9 cellular contexts compared by ENCODE assay signal in the genomic region with DNA sequence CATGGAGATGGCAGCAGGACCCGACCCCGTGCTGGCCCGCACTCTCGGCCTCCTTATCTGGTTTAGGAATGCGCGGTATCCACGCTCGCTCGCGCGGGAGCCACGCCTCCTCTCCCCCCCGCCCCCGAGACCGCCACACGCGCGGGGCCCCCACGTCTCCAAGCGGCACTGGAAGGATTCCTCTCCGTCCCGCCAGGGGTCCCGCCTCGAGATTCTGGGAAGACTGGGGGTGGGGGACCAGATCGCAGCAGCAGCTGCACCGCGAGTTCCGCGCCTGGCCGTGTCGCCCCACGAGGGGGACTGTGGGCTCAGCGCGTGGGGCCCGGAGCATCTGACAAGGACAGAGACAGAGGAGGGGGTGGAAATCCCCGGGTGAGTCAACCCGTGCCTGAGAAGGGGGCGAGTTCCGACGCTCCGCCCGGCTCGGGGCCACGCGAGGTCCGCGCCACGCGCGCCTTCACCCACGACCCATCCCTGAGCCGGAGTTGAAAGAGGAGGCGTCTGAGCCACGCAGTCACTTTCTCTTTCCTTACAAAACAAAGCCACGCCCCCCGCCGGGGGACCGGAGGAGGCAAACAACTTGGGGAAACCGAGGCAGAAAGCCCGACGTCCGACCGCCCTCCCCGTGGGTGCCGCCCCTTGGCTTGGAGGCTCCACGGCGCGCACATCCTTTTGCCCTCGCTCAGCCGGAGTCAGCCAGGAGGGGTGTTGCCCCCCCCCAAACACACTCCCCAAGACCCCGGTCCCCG. TPM values are rescaled to one million over a fixed set of nuclear protein-coding genes. Genes with fewer than 3 reads are reported as not detected.
DNase-seq lines count a peak whose midpoint lies in the region; ATAC-seq, FAIRE-seq and TF ChIP-seq lines count a peak whose summit lies in the region.
"Had no signal": no experiment of that assay in that cellular context is flagged by ENCODE, and none has a peak within 500 bp of the region (broad histone marks: within the 10 kb centered on the region; RNA-seq: fewer than 3 reads in every experiment).

No MANE protein-coding gene starts in this region.

- H3K9me3 Mint-ChIP-seq in GM23338: no peaks in the 10 kb centered on the region
- H3K9me3 Mint-ChIP-seq in activated naive CD8-positive, alpha-beta T cell treated with anti-CD3 and anti-CD28 coated beads for 36 hours: no peaks in the 10 kb centered on the region

- peak overlapping the region; percentile 78 for H3K4me3 Mint-ChIP-seq in GM23338
- H3K4me3 Mint-ChIP-seq in activated naive CD8-positive, alpha-beta T cell treated with anti-CD3 and anti-CD28 coated beads for 36 hours: peak overlapping the region; percentile 84

- peaks cover 13% of the 10 kb centered on the region for H3K4me1 Mint-ChIP-seq in GM23338
- peaks cover 10% of the 10 kb centered on the region for H3K4me1 Mint-ChIP-seq in activated naive CD8-positive, alpha-beta T cell treated with anti-CD3 and anti-CD28 coated beads for 36 hours

- H3K27me3 ChIP-seq in GM23338 (ENCODE audit: insufficient read depth) (no peaks in the 10 kb centered on the region), skeletal muscle satellite cell (ENCODE audit: control insufficient read depth, insufficient read depth, low read length) (no peaks in the 10 kb centered on the region)

- ATAC-seq in GM23338: peak; percentile 63
- ATAC-seq in GM19467 (IDR thresholded peaks at IDR 0.05; ENCODE audit: unreplicated experiment): no peak

- H3K27me3 Mint-ChIP-seq in GM23338 (ENCODE audit: insufficient read depth, low read depth, poor library complexity): peaks cover 14% of the 10 kb centered on the region
- H3K27me3 Mint-ChIP-seq in activated naive CD8-positive, alpha-beta T cell treated with anti-CD3 and anti-CD28 coated beads for 36 hours: no peaks in the 10 kb centered on the region

- TF ChIP-seq CTCF in GM23338 (conservative IDR thresholded peaks at IDR 0.05; ENCODE audit: low read depth in 2 of 2): no peak
- no peak for TF ChIP-seq CTCF in RWPE1 (conservative IDR thresholded peaks at IDR 0.05; ENCODE audit: low read depth)
- TF ChIP-seq CTCF in D721Med (IDR thresholded peaks at IDR 0.05; ENCODE audit: insufficient read depth, missing control alignments): no peak

- H3K36me3 ChIP-seq in GM23338 (ENCODE audit: insufficient read depth) (no peaks in the 10 kb centered on the region), skeletal muscle satellite cell (ENCODE audit: insufficient read depth, low read length) (no peaks in the 10 kb centered on the region)

- H3F3A ChIP-seq in GM23338 (replicated peaks; ENCODE audit: low read depth): peaks cover 8% of the 10 kb centered on the region

- no peaks in the 10 kb centered on the region for H3K9me2 ChIP-seq in GM23338 (ENCODE audit: insufficient read depth)

- H3K9me3 ChIP-seq in skeletal muscle satellite cell (replicated peaks; ENCODE audit: low read length): no peaks in the 10 kb centered on the region

- H3K9ac ChIP-seq in skeletal muscle satellite cell (ENCODE audit: low read depth, low read length): peak overlapping the region; percentile 89

- peaks cover 3% of the 10 kb centered on the region for H3K4me1 ChIP-seq in GM23338 (ENCODE audit: insufficient read depth)
- H3K4me1 ChIP-seq in skeletal muscle satellite cell (ENCODE audit: control insufficient read depth, insufficient read depth, low read length): peaks cover 19% of the 10 kb centered on the region

- no peaks in the 10 kb centered on the region for H3K36me3 Mint-ChIP-seq in GM23338 (ENCODE audit: low read depth)
- H3K36me3 Mint-ChIP-seq in activated naive CD8-positive, alpha-beta T cell treated with anti-CD3 and anti-CD28 coated beads for 36 hours: no peaks in the 10 kb centered on the region

- peak overlapping the region; percentile 90 for H3K4me2 ChIP-seq in GM23338
- H3K4me2 ChIP-seq in skeletal muscle satellite cell (ENCODE audit: low read length): peak overlapping the region; percentile 99

- no peak overlapping the region for H3K27ac Mint-ChIP-seq in GM23338
- peak overlapping the region; percentile 78 for H3K27ac Mint-ChIP-seq in activated naive CD8-positive, alpha-beta T cell treated with anti-CD3 and anti-CD28 coated beads for 36 hours

- peaks cover 8% of the 10 kb centered on the region; the same call in 1 of the 2 replicates for H3K79me2 ChIP-seq in GM23338 (replicated peaks; ENCODE audit: insufficient read depth)

- peak; percentile 87 for DNase-seq in GM23338 (ENCODE audit: low spot score)
- DNase-seq in RWPE1 (ENCODE audit: low spot score): no peak
- peak; percentile 55 for DNase-seq in activated naive CD8-positive, alpha-beta T cell treated with anti-CD3 and anti-CD28 coated beads for 36 hours
- peak; percentile 73 for DNase-seq in hepatic stellate cell (ENCODE audit: low spot score)
- no peak for DNase-seq in D721Med (ENCODE audit: insufficient read length, low spot score)
- DNase-seq in COR-L47 (lab: John Stamatoyannopoulos, UW): no peak

- H2AFZ ChIP-seq in GM23338: peak overlapping the region; percentile 87

- POLR2A ChIA-PET in RWPE1 (lab: Yijun Ruan, JAX; ENCODE audit: low non-redundant PET): no interaction called here

- no peaks in the 10 kb centered on the region; the same call in 1 of the 2 replicates for H4K20me1 ChIP-seq in GM23338 (replicated peaks; ENCODE audit: insufficient read depth)

- CTCF ChIA-PET in RWPE1 (lab: Yijun Ruan, JAX): interaction anchor here (0.6 to 2.8 kb wide), 2 partner anchors 20 to 30 kb away, joined by 3 to 12 read pairs; no protein-coding TSS in a partner anchor

- peak overlapping the region; percentile 88 for H3K4me3 ChIP-seq in GM23338
- H3K4me3 ChIP-seq in skeletal muscle satellite cell (ENCODE audit: low read length): peak overlapping the region; percentile 87

- H3K27ac ChIP-seq in GM23338 (ENCODE audit: low read depth) (peak overlapping the region; percentile 84), RWPE1 (peak overlapping the region; percentile 58)

- FAIRE-seq in D721Med (lab: Jason Lieb, UNC): no peak
- FAIRE-seq: endometrium had no signal

TF ChIP-seq in GM23338, 12 proteins besides CTCF, POLR2A, EP300 and RAD21 (continues in another document):
- TF ChIP-seq, protein P1, sequence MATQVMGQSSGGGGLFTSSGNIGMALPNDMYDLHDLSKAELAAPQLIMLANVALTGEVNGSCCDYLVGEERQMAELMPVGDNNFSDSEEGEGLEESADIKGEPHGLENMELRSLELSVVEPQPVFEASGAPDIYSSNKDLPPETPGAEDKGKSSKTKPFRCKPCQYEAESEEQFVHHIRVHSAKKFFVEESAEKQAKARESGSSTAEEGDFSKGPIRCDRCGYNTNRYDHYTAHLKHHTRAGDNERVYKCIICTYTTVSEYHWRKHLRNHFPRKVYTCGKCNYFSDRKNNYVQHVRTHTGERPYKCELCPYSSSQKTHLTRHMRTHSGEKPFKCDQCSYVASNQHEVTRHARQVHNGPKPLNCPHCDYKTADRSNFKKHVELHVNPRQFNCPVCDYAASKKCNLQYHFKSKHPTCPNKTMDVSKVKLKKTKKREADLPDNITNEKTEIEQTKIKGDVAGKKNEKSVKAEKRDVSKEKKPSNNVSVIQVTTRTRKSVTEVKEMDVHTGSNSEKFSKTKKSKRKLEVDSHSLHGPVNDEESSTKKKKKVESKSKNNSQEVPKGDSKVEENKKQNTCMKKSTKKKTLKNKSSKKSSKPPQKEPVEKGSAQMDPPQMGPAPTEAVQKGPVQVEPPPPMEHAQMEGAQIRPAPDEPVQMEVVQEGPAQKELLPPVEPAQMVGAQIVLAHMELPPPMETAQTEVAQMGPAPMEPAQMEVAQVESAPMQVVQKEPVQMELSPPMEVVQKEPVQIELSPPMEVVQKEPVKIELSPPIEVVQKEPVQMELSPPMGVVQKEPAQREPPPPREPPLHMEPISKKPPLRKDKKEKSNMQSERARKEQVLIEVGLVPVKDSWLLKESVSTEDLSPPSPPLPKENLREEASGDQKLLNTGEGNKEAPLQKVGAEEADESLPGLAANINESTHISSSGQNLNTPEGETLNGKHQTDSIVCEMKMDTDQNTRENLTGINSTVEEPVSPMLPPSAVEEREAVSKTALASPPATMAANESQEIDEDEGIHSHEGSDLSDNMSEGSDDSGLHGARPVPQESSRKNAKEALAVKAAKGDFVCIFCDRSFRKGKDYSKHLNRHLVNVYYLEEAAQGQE (IDR thresholded peaks at IDR 0.05; ENCODE audit: unreplicated experiment): no peak
- no peak for TF ChIP-seq ZNF114 (CRISPR knock-in tag; IDR thresholded peaks at IDR 0.05)

RNA-seq across cellular contexts. Expression of a gene that starts 0.8 kb away (rescaled TPM):
- 13.2 and 13.9 TPM in 2 replicates for total RNA-seq in GM23338 (2014; rRNA removed; shearing (Covaris generic))
- polyA plus RNA-seq in GM23338 (2016; fragmentation: Nextera tagmentation; extraction: Ambion mirVana): 8.9 and 9.2 TPM in 2 replicates
- 1 to 10 TPM; 7.7 to 7.9 TPM for total RNA-seq in activated naive CD8-positive, alpha-beta T cell treated with anti-CD3 and anti-CD28 coated beads for 36 hours
- 13.2 and 18.8 TPM in 2 replicates for total RNA-seq in skeletal muscle satellite cell (2012; rRNA removed)

RNA-seq across cellular contexts. Expression of a gene that starts 21.7 kb away (rescaled TPM):
- 152 and 171 TPM in 2 replicates for total RNA-seq in GM23338 (2014; rRNA removed; shearing (Covaris generic))
- polyA plus RNA-seq in GM23338 (2016; fragmentation: Nextera tagmentation; extraction: Ambion mirVana): 92.0 and 102 TPM in 2 replicates
- 100 to 1,000 TPM; 179 to 182 TPM for total RNA-seq in activated naive CD8-positive, alpha-beta T cell treated with anti-CD3 and anti-CD28 coated beads for 36 hours
- 74.8 and 81.3 TPM in 2 replicates for total RNA-seq in skeletal muscle satellite cell (2012; rRNA removed)

RNA-seq across cellular contexts. Expression of a gene that starts 35.6 kb away (rescaled TPM):
- total RNA-seq in GM23338 (2014; rRNA removed; shearing (Covaris generic)): 224 and 238 TPM in 2 replicates
- polyA plus RNA-seq in GM23338 (2016; fragmentation: Nextera tagmentation; extraction: Ambion mirVana): 589 and 593 TPM in 2 replicates
- 100 to 1,000 TPM; 337 to 352 TPM for total RNA-seq in activated naive CD8-positive, alpha-beta T cell treated with anti-CD3 and anti-CD28 coated beads for 36 hours
- 69.7 and 71.2 TPM in 2 replicates for total RNA-seq in skeletal muscle satellite cell (2012; rRNA removed)

RNA-seq across cellular contexts. Expression of a gene that starts 40.6 kb away (rescaled TPM):
- total RNA-seq in GM23338 (2014; rRNA removed; shearing (Covaris generic)): 3.5 and 3.6 TPM in 2 replicates
- 1.0 and 1.6 TPM in 2 replicates for polyA plus RNA-seq in GM23338 (2016; fragmentation: Nextera tagmentation; extraction: Ambion mirVana)
- 10 to 100 TPM; 33.2 to 33.6 TPM for total RNA-seq in activated naive CD8-positive, alpha-beta T cell treated with anti-CD3 and anti-CD28 coated beads for 36 hours
- total RNA-seq in skeletal muscle satellite cell (2012; rRNA removed): 9.4 and 14.7 TPM in 2 replicates

RNA-seq across cellular contexts. Expression of a gene that starts 56.4 kb away (rescaled TPM):
- 1.0 and 3.8 TPM in 2 replicates for total RNA-seq in GM23338 (2014; rRNA removed; shearing (Covaris generic))
- polyA plus RNA-seq in GM23338 (2016; fragmentation: Nextera tagmentation; extraction: Ambion mirVana): 0.81 and 0.96 TPM in 2 replicates
- under 1 TPM; 0.25 to 0.38 TPM for total RNA-seq in activated naive CD8-positive, alpha-beta T cell treated with anti-CD3 and anti-CD28 coated beads for 36 hours
- total RNA-seq in skeletal muscle satellite cell (2012; rRNA removed): 0.22 TPM in 1 of 2 replicates, not detected in the other

Comparison
In these comparisons a context has a peak if more than half of its experiments do, and no peak if none do; other contexts are left out.
1. DNase-seq: peak in GM23338 (single experiment), activated naive CD8-positive, alpha-beta T cell treated with anti-CD3 and anti-CD28 coated beads for 36 hours (single experiment) and hepatic stellate cell (single experiment); none in RWPE1 (single experiment), D721Med (single experiment) and COR-L47 (single experiment).